1 cellular context compared by ENCODE assay signal in the genomic region with DNA sequence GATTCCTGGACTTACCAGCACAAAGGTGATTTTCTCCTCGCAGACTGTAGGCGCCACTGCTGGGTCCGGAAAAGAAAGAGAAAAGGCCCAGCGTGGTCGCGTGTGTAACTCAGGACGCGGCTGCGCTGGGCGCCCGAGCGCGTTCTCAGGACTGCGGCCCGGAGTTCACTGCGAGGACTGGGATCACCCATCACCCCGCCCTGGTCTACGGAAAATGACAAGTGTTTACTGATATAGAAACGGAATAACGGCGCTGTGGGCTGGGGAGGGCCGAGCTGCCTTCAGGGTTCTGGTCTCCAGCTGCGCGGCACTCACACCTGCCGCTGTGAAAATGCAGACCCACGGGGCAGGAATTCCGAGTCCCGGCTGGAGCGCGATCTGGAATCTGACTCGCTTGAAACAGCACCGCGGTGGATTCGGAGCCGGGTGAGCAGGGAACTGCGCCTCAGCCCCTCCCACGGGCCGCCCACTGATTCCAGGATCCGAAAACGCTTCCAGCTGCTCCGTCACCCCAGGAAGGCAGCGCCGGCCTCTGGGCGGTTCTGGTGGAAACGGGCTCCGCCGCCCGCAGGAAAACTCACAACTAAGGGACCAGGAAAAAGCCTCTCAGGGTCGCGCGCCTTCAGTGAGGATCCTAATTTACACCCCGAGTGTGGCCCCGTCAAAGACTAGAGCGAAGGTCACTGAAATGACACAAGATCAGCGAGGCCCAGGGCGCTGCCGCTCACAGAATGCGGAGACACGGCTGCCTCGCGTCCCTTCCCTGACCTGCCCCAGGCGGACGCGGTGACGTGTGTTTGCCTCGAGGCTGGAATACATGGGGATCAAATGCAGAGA.
TF ChIP-seq lines count a peak whose summit lies in the region.

No MANE protein-coding gene starts in this region.

TF ChIP-seq in HepG2, 621 proteins besides CTCF, POLR2A, EP300 and RAD21 (continued from another document and continues in another):
- TF ChIP-seq ZNF768 (CRISPR knock-in tag; IDR thresholded peaks at IDR 0.05) (peak; percentile 92), ISX (CRISPR knock-in tag; conservative IDR thresholded peaks at IDR 0.05) (peak; percentile 38; the same call in 1 of the 2 replicates), CEBPB (IDR thresholded peaks at IDR 0.05; ENCODE audit: borderline replicate concordance, low read depth, low read length) (no peak), KLF16 (CRISPR knock-in tag; IDR thresholded peaks at IDR 0.05) (peak in 1 of 2 experiments; percentile 69; a peak in 2 of 4 replicates), SP4 (CRISPR knock-in tag; IDR thresholded peaks at IDR 0.05) (peak; percentile 46; the same call in 1 of the 2 replicates), DNMT3B (CRISPR knock-in tag; conservative IDR thresholded peaks at IDR 0.05) (peak; percentile 87; the same call in 1 of the 2 replicates), ZNF605 (CRISPR knock-in tag; IDR thresholded peaks at IDR 0.05) (peak; percentile 55), RNF2 (conservative IDR thresholded peaks at IDR 0.05; ENCODE audit: low read depth) (peak; percentile 46; the same call in 1 of the 2 replicates), GLMP (CRISPR knock-in tag; IDR thresholded peaks at IDR 0.05; ENCODE audit: borderline replicate concordance) (no peak), MAZ (IDR thresholded peaks at IDR 0.05; ENCODE audit: borderline replicate concordance, low read depth, low read length) (no peak), MAZ (CRISPR knock-in tag; IDR thresholded peaks at IDR 0.05; ENCODE audit: low read depth) (0 out of 2 replicates have a peak, but pooled peaks have one; percentile 39), GMEB1 (CRISPR knock-in tag; IDR thresholded peaks at IDR 0.05; ENCODE audit: borderline replicate concordance) (peak; percentile 53; the same call in 1 of the 2 replicates), NAIF1 (CRISPR knock-in tag; IDR thresholded peaks at IDR 0.05; ENCODE audit: borderline replicate concordance) (peak; percentile 38; the same call in 1 of the 2 replicates), ZFP36L2 (CRISPR knock-in tag; IDR thresholded peaks at IDR 0.05) (no peak), ATF1 (CRISPR knock-in tag; IDR thresholded peaks at IDR 0.05) (peak; percentile 84), ZNF720 (CRISPR knock-in tag; IDR thresholded peaks at IDR 0.05) (no peak), ZNF616 (CRISPR knock-in tag; IDR thresholded peaks at IDR 0.05; ENCODE audit: low read depth) (no peak), IRF9 (CRISPR knock-in tag; IDR thresholded peaks at IDR 0.05; ENCODE audit: borderline replicate concordance) (peak; percentile 41; the same call in 1 of the 2 replicates), ZMYM2 (CRISPR knock-in tag; IDR thresholded peaks at IDR 0.05) (peak; percentile 17; the same call in 1 of the 2 replicates), GABPA (IDR thresholded peaks at IDR 0.05; ENCODE audit: low read depth, low read length) (no peak), GABPA (CRISPR knock-in tag; IDR thresholded peaks at IDR 0.05; ENCODE audit: low read depth) (no peak), SOX5 (CRISPR knock-in tag; IDR thresholded peaks at IDR 0.05; ENCODE audit: borderline replicate concordance) (peak; percentile 43; the same call in 1 of the 2 replicates), ZNF33B (CRISPR knock-in tag; IDR thresholded peaks at IDR 0.05) (no peak), ZNF577 (CRISPR knock-in tag; IDR thresholded peaks at IDR 0.05; ENCODE audit: borderline replicate concordance, low read depth) (no peak), SMAD3 (CRISPR knock-in tag; IDR thresholded peaks at IDR 0.05) (peak; percentile 29; the same call in 1 of the 2 replicates), KMT2A (CRISPR knock-in tag; IDR thresholded peaks at IDR 0.05) (no peak; the same call in none of the 2 replicates), RORA (CRISPR knock-in tag; IDR thresholded peaks at IDR 0.05) (no peak), ZFP36L1 (CRISPR knock-in tag; IDR thresholded peaks at IDR 0.05) (no peak), NFIC (IDR thresholded peaks at IDR 0.05; ENCODE audit: low read length) (no peak), MEIS1 (CRISPR knock-in tag; IDR thresholded peaks at IDR 0.05; ENCODE audit: borderline replicate concordance) (0 out of 2 replicates have a peak, but pooled peaks have one; percentile 39), ZBTB33 (CRISPR knock-in tag; IDR thresholded peaks at IDR 0.05) (peak; percentile 51; the same call in 1 of the 2 replicates), ELK4 (CRISPR knock-in tag; IDR thresholded peaks at IDR 0.05; ENCODE audit: borderline replicate concordance) (no peak)
- TF ChIP-seq, protein P1, sequence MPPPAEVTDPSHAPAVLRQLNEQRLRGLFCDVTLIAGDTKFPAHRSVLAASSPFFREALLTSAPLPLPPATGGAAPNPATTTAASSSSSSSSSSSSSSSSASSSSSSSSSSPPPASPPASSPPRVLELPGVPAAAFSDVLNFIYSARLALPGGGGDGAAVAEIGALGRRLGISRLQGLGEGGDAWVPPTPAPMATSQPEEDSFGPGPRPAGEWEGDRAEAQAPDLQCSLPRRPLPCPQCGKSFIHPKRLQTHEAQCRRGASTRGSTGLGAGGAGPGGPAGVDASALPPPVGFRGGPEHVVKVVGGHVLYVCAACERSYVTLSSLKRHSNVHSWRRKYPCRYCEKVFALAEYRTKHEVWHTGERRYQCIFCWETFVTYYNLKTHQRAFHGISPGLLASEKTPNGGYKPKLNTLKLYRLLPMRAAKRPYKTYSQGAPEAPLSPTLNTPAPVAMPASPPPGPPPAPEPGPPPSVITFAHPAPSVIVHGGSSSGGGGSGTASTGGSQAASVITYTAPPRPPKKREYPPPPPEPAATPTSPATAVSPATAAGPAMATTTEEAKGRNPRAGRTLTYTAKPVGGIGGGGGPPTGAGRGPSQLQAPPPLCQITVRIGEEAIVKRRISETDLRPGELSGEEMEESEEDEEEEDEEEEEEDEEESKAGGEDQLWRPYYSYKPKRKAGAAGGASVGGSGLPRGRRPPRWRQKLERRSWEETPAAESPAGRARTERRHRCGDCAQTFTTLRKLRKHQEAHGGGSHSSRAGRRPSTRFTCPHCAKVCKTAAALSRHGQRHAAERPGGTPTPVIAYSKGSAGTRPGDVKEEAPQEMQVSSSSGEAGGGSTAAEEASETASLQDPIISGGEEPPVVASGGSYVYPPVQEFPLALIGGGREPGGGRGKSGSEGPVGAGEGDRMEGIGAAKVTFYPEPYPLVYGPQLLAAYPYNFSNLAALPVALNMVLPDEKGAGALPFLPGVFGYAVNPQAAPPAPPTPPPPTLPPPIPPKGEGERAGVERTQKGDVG (CRISPR knock-in tag; IDR thresholded peaks at IDR 0.05; ENCODE audit: borderline replicate concordance) = peak; percentile 79; the same call in 1 of the 2 replicates
- TF ChIP-seq, protein P2, sequence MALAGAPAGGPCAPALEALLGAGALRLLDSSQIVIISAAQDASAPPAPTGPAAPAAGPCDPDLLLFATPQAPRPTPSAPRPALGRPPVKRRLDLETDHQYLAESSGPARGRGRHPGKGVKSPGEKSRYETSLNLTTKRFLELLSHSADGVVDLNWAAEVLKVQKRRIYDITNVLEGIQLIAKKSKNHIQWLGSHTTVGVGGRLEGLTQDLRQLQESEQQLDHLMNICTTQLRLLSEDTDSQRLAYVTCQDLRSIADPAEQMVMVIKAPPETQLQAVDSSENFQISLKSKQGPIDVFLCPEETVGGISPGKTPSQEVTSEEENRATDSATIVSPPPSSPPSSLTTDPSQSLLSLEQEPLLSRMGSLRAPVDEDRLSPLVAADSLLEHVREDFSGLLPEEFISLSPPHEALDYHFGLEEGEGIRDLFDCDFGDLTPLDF (CRISPR knock-in tag; IDR thresholded peaks at IDR 0.05) = peak; percentile 60; the same call in 1 of the 2 replicates
- TF ChIP-seq, protein P3, sequence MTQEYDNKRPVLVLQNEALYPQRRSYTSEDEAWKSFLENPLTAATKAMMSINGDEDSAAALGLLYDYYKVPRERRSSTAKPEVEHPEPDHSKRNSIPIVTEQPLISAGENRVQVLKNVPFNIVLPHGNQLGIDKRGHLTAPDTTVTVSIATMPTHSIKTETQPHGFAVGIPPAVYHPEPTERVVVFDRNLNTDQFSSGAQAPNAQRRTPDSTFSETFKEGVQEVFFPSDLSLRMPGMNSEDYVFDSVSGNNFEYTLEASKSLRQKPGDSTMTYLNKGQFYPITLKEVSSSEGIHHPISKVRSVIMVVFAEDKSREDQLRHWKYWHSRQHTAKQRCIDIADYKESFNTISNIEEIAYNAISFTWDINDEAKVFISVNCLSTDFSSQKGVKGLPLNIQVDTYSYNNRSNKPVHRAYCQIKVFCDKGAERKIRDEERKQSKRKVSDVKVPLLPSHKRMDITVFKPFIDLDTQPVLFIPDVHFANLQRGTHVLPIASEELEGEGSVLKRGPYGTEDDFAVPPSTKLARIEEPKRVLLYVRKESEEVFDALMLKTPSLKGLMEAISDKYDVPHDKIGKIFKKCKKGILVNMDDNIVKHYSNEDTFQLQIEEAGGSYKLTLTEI (CRISPR knock-in tag; conservative IDR thresholded peaks at IDR 0.05) = no peak
- TF ChIP-seq, protein P4, sequence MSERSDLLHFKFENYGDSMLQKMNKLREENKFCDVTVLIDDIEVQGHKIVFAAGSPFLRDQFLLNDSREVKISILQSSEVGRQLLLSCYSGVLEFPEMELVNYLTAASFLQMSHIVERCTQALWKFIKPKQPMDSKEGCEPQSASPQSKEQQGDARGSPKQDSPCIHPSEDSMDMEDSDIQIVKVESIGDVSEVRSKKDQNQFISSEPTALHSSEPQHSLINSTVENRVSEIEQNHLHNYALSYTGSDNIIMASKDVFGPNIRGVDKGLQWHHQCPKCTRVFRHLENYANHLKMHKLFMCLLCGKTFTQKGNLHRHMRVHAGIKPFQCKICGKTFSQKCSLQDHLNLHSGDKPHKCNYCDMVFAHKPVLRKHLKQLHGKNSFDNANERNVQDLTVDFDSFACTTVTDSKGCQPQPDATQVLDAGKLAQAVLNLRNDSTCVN (CRISPR knock-in tag; IDR thresholded peaks at IDR 0.05; ENCODE audit: borderline replicate concordance) = 0 out of 2 replicates have a peak, but pooled peaks have one; percentile 20
- TF ChIP-seq, protein P5, sequence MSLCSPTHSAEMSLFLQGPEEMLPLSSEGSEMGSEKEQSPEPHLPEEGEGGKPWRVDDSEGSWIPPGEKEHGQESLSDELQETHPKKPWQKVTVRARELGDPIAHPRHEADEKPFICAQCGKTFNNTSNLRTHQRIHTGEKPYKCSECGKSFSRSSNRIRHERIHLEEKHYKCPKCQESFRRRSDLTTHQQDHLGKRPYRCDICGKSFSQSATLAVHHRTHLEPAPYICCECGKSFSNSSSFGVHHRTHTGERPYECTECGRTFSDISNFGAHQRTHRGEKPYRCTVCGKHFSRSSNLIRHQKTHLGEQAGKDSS (CRISPR knock-in tag; IDR thresholded peaks at IDR 0.05; ENCODE audit: borderline replicate concordance, low read depth) = peak; percentile 65
- TF ChIP-seq, protein P6, sequence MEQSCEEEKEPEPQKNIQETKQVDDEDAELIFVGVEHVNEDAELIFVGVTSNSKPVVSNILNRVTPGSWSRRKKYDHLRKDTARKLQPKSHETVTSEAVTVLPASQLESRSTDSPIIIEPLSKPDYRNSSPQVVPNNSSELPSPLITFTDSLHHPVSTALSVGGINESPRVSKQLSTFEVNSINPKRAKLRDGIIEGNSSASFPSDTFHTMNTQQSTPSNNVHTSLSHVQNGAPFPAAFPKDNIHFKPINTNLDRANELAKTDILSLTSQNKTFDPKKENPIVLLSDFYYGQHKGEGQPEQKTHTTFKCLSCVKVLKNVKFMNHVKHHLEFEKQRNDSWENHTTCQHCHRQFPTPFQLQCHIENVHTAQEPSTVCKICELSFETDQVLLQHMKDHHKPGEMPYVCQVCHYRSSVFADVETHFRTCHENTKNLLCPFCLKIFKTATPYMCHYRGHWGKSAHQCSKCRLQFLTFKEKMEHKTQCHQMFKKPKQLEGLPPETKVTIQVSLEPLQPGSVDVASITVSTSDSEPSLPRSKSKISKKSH (CRISPR knock-in tag; IDR thresholded peaks at IDR 0.05; ENCODE audit: borderline replicate concordance) = peak; percentile 92
